In the genomic region with DNA sequence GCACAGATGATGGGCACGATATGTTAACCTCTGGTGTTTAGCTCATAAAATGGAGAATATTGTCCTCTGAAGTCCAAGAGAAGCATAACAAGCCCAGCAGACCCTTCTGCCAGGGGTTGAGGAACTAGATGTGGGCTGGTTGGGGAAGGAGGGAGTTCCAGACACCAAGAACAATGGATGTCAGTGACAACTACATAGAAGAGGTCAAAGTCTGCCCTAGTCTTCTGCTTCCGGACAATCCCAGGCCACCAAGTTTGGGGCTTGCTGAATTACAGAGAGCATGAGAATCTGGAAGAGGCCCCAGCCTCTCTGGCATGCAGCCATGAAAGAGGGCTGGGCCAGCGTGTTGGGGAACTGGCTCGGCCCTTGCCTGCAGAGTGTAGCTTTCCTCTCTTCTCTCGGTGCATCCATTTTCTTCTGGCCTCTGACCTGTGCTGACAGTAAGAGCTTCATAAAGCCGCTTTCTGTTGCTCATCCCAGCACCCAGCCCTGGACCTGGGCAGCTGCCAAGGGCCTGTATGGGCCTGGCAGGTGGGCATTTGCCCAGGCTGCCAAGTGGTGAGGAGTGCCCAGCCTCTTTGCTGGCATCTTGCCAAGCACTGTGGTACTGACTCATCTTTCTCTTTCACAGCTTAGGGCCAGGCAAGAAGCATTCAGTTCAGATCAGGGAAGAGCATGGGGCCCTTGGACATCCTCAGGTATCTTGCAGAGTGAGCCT, we compare ENCODE assay signal across 1 cellular context.
TF ChIP-seq lines count a peak whose summit lies in the region.

No MANE protein-coding gene starts in this region.

TF ChIP-seq in endothelial cell of umbilical vein, 7 proteins besides CTCF, POLR2A, EP300 and RAD21:
- no peak for TF ChIP-seq EZH2 (IDR thresholded peaks at IDR 0.05; ENCODE audit: borderline replicate concordance, low read depth, low read length, severe bottlenecking)
- TF ChIP-seq, protein P1, sequence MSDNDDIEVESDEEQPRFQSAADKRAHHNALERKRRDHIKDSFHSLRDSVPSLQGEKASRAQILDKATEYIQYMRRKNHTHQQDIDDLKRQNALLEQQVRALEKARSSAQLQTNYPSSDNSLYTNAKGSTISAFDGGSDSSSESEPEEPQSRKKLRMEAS (IDR thresholded peaks at IDR 0.05; ENCODE audit: insufficient read depth, insufficient read length): no peak
- TF ChIP-seq FOS (IDR thresholded peaks at IDR 0.05; ENCODE audit: borderline replicate concordance, insufficient read depth, low read length): peak; percentile 33
- no peak for TF ChIP-seq GATA2 (IDR thresholded peaks at IDR 0.05; ENCODE audit: insufficient read depth, insufficient read length, low read depth, low read length)
